8 cellular contexts compared by ENCODE assay signal in genomic region chr6:43428112-43428570, GRCh38. TPM values are rescaled to one million over a fixed set of nuclear protein-coding genes. Genes with fewer than 3 reads are reported as not detected.
DNase-seq lines count a peak whose midpoint lies in the region; ATAC-seq, FAIRE-seq and TF ChIP-seq lines count a peak whose summit lies in the region.

No MANE protein-coding gene starts in this region.

- H3K79me1 ChIP-seq in mesenchymal stem cell (replicated peaks; ENCODE audit: low read length, poor library complexity, severe bottlenecking), result peaks cover 23% of the 10 kb centered on the region

- POLR2A ChIA-PET in K562 (lab: Yijun Ruan, JAX), result interaction anchor here (0.6 to 1.7 kb wide), 6 partner anchors 8 to 79 kb away, joined by 3 to 5 read pairs (median 4); no protein-coding TSS in a partner anchor

- H3K27ac Mint-ChIP-seq in CD14-positive monocyte, result peak overlapping the region; percentile 94 to 99 (median 98)

- no peak overlapping the region for H2BK5ac ChIP-seq in mesenchymal stem cell (ENCODE audit: low read depth, low read length, poor library complexity, severe bottlenecking)

- peak overlapping the region; percentile 91 to 99 for H3K18ac ChIP-seq in mesenchymal stem cell (ENCODE audit: low read depth in 1 of 2, low read length in 2 of 2)

- H2AFZ ChIP-seq in K562 (ENCODE audit: low read depth, low read length), result peak overlapping the region; percentile 100
- H2AFZ ChIP-seq in mesenchymal stem cell (ENCODE audit: low read depth, low read length), result peak overlapping the region; percentile 97

- H4K91ac ChIP-seq in mesenchymal stem cell (ENCODE audit: low read length), result peak overlapping the region; percentile 92

- FAIRE-seq in K562 (lab: Jason Lieb, UNC), result no peak

- peak overlapping the region; percentile 92 to 95 for H3K4me3 Mint-ChIP-seq in CD14-positive monocyte

- H3K14ac ChIP-seq in mesenchymal stem cell (ENCODE audit: low read length in 2 of 2), result peak overlapping the region in 1 of 2 experiments; percentile 100

- TF ChIP-seq RAD21 in K562 (CRISPR knock-in tag; conservative IDR thresholded peaks at IDR 0.05 in 1 of 2, IDR thresholded peaks at IDR 0.05 in 1 of 2), result no peak

- no peaks in the 10 kb centered on the region for H4K20me1 ChIP-seq in K562 (replicated peaks; ENCODE audit: control insufficient read depth, insufficient read depth, low read length)

- peak overlapping the region in 1 of 2 experiments; percentile 91 for H3K4ac ChIP-seq in mesenchymal stem cell (ENCODE audit: low read depth in 1 of 2, low read length in 2 of 2)

- ATAC-seq in HG02981 (IDR thresholded peaks at IDR 0.05; ENCODE audit: unreplicated experiment) (peak; percentile 19), K562 (no peak), HG02588 (IDR thresholded peaks at IDR 0.05; ENCODE audit: unreplicated experiment) (no peak)

- peak overlapping the region; percentile 96 for H3K4me2 ChIP-seq in K562 (ENCODE audit: insufficient read depth, low read length)
- H3K4me2 ChIP-seq in mesenchymal stem cell (ENCODE audit: low read length, poor library complexity, severe bottlenecking), result peak overlapping the region; percentile 26

- TF ChIP-seq CTCF in CD14-positive monocyte (IDR thresholded peaks at IDR 0.05) (no peak), K562 (IDR thresholded peaks at IDR 0.05 in 2 of 3, conservative IDR thresholded peaks at IDR 0.05 in 1 of 3; ENCODE audit: insufficient read depth in 2 of 3, low read depth in 1 of 3, low read length in 3 of 3) (no peak)

- H3K36me3 ChIP-seq in K562 (ENCODE audit: control insufficient read depth, insufficient read depth, low read length) (peaks cover 6% of the 10 kb centered on the region; the same call in 1 of the 3 replicates), mesenchymal stem cell (ENCODE audit: control insufficient read depth in 1 of 2, insufficient read depth in 2 of 2, low read depth in 1 of 2, low read length in 2 of 2) (peaks cover 16 to 17% of the 10 kb centered on the region in 2 experiments), urinary bladder (ENCODE audit: insufficient read depth) (no peaks in the 10 kb centered on the region)

- no TSS peak for BruUV-seq in K562 (replicated peaks; lab: Mats Ljungman, UMichigan)

- H3K36me3 Mint-ChIP-seq in CD14-positive monocyte, result peaks cover 16 to 28% of the 10 kb centered on the region in 2 donors

- peaks cover 0 to 4% (median 0%) of the 10 kb centered on the region in 7 donors for H3K9me3 Mint-ChIP-seq in CD14-positive monocyte

- no peaks in the 10 kb centered on the region for H3K9me1 ChIP-seq in K562 (ENCODE audit: control insufficient read depth, insufficient read depth, low read length)

- no peak overlapping the region for H2AK5ac ChIP-seq in mesenchymal stem cell (ENCODE audit: low read length, severe bottlenecking)

- no peak overlapping the region for H2BK120ac ChIP-seq in mesenchymal stem cell (ENCODE audit: low read depth, low read length)

- H3K9me3 ChIP-seq in K562 (replicated peaks; ENCODE audit: control insufficient read depth, insufficient read depth, low read depth, low read length) (no peaks in the 10 kb centered on the region), mesenchymal stem cell (ENCODE audit: control insufficient read depth, low read length) (no peaks in the 10 kb centered on the region)

- in situ Hi-C loops in K562 (cut with MboI), result no loop called here

- H3K4me3 ChIP-seq in K562, result peak overlapping the region; percentile 69
- H3K4me3 ChIP-seq in mesenchymal stem cell (ENCODE audit: insufficient read depth in 1 of 2, low read depth in 1 of 2, low read length in 2 of 2), result peak overlapping the region; percentile 95
- peak overlapping the region; percentile 71 for H3K4me3 ChIP-seq in urinary bladder (ENCODE audit: low read depth, low read length)

- WGBS in K562 (ENCODE audit: insufficient coverage, low coverage, missing lambda C conversion rate), result 3% methylated on average over 12 of the region's 12 CpGs
- 22% methylated on average over 12 of the region's 12 CpGs for WGBS in mesenchymal stem cell
- 16% methylated on average over 12 of the region's 12 CpGs for WGBS in urinary bladder

- H2BK15ac ChIP-seq in mesenchymal stem cell (ENCODE audit: low read depth, poor library complexity, severe bottlenecking), result no peak overlapping the region

- H3K79me2 ChIP-seq in K562 (ENCODE audit: control insufficient read depth, insufficient read depth, low read length), result peaks cover 14% of the 10 kb centered on the region

- peaks cover 0 to 9% (median 0%) of the 10 kb centered on the region in 3 donors for H3K27me3 Mint-ChIP-seq in CD14-positive monocyte (ENCODE audit: low read depth in 3 of 3)

- H3K4me1 ChIP-seq in K562 (replicated peaks in 1 of 2; ENCODE audit: control insufficient read depth in 2 of 2, insufficient read depth in 2 of 2, low read length in 2 of 2) (peaks cover 13 to 22% of the 10 kb centered on the region in 2 experiments), mesenchymal stem cell (ENCODE audit: control insufficient read depth, insufficient read depth, low read depth, low read length) (peaks cover 8% of the 10 kb centered on the region), urinary bladder (ENCODE audit: insufficient read depth) (no peaks in the 10 kb centered on the region)

- peak overlapping the region in 1 of 2 experiments; percentile 85 for H2BK12ac ChIP-seq in mesenchymal stem cell (ENCODE audit: low read length in 2 of 2)

- peak overlapping the region; percentile 73 for H3K27ac ChIP-seq in K562 (ENCODE audit: extremely low read depth, low read depth, low read length)
- peak overlapping the region; percentile 92 for H3K27ac ChIP-seq in mesenchymal stem cell (ENCODE audit: low read length, poor library complexity, severe bottlenecking)
- peak overlapping the region; percentile 51 for H3K27ac ChIP-seq in urinary bladder (ENCODE audit: low read depth)

- TF ChIP-seq EP300 in K562 (IDR thresholded peaks at IDR 0.05; ENCODE audit: low read length), result no peak

- H3K9ac ChIP-seq in K562 (ENCODE audit: insufficient read depth in 1 of 2, low read depth in 2 of 2, low read length in 2 of 2), result peak overlapping the region; percentile 78 to 99
- peak overlapping the region; percentile 93 for H3K9ac ChIP-seq in mesenchymal stem cell (ENCODE audit: low read length)

- H3K23ac ChIP-seq in mesenchymal stem cell (ENCODE audit: low read length in 2 of 2), result peak overlapping the region in 1 of 2 experiments; percentile 97

- no peak for DNase-seq in CD14-positive monocyte (ENCODE audit: low spot score)
- DNase-seq in K562 (ENCODE audit: extremely low read depth in 1 of 4, low spot score in 3 of 4), result no peak
- DNase-seq in mesenchymal stem cell, result no peak
- DNase-seq in MV-4-11 (lab: John Stamatoyannopoulos, UW), result no peak
- DNase-seq in ecto neural progenitor cell (ENCODE audit: low spot score), result no peak

- no peak for TF ChIP-seq POLR2A in K562 (conservative IDR thresholded peaks at IDR 0.05)

- peak overlapping the region; percentile 79 for H4K8ac ChIP-seq in mesenchymal stem cell (ENCODE audit: low read length)

- CTCF ChIA-PET in K562 (lab: Yijun Ruan, JAX; ENCODE audit: low intra/inter-chr PET ratio), result interaction anchor here (0.5 kb wide), 1 partner anchor 134 kb away, joined by 6 read pairs; no protein-coding TSS in a partner anchor

- H3K4me1 Mint-ChIP-seq in CD14-positive monocyte, result peaks cover 18% of the 10 kb centered on the region

- intact Hi-C loops in CD14-positive monocyte (cut with micrococcal nuclease), result loop anchor here (5.0 kb wide), 1 partner anchor 61 kb away; the partner anchor contains the start of gene ZNF318 (in 2 of the 2)
- intact Hi-C loops in K562 (cut with micrococcal nuclease), result no loop called here

- no peaks in the 10 kb centered on the region for H3K27me3 ChIP-seq in K562 (ENCODE audit: control insufficient read depth in 2 of 2, insufficient read depth in 2 of 2, low read length in 2 of 2)
- H3K27me3 ChIP-seq in mesenchymal stem cell (ENCODE audit: control insufficient read depth in 1 of 2, insufficient read depth in 1 of 2, low read length in 2 of 2), result no peaks in the 10 kb centered on the region

RNA-seq across cellular contexts. Expression of gene ABCC10, which starts 0.8 kb away (rescaled TPM):
- polyA plus RNA-seq in CD14-positive monocyte (10 to 100 TPM in 1 of 2 donors, 1 to 10 TPM in 1; 7.6 to 10.2 TPM), K562 (2011; rRNA removed) (13.7 and 23.5 TPM in 2 replicates), K562 (2014; fragmentation: Illumina TruSeq; extraction: Trizol) (21.3 and 25.8 TPM in 2 replicates), K562 (2014; fragmentation: Nextera tagmentation; extraction: Ambion mirVana) (1 to 10 TPM; 2.4 to 2.6 TPM), K562 (2014; rRNA removed) (21.7 and 21.8 TPM in 2 replicates), urinary bladder (18.5 TPM)
- total RNA-seq in K562 (2011; cell fraction: chromatin; rRNA removed; ENCODE audit: low replicate concordance), result 98.1 and 219 TPM in 2 replicates
- 108 and 125 TPM in 2 replicates for total RNA-seq in K562 (2011; cell fraction: nucleolus; rRNA removed)
- 89.8 and 98.2 TPM in 2 replicates for total RNA-seq in K562 (2011; cell fraction: nucleoplasm; rRNA removed)
- total RNA-seq in K562 (2014; rRNA removed) (16.5 and 20.4 TPM in 2 replicates), K562 (2014; rRNA removed; fragmentation: Illumina TruSeq; extraction: Trizol) (6.8 and 10.5 TPM in 2 replicates), K562 (2015; rRNA removed; fragmentation: Illumina TruSeq; extraction: Trizol) (13.4 TPM in 2 replicates), K562 (2021) (28.4 and 29.1 TPM in 2 replicates), urinary bladder (15.6 TPM)
- 13.8 and 24.4 TPM in 2 replicates for polyA plus RNA-seq in K562 (2011; cell fraction: cytosol; rRNA removed)
- polyA plus RNA-seq in K562 (2011; cell fraction: nucleus; rRNA removed), result 79.9 and 89.8 TPM in 2 replicates
- 19.5 and 28.6 TPM in 2 replicates for polyA plus RNA-seq in K562 (2012)
- 11.0 and 11.4 TPM in 2 replicates for polyA minus RNA-seq in K562 (2011; rRNA and poly(A)+ RNA removed)
- polyA minus RNA-seq in K562 (2011; cell fraction: cytosol; rRNA and poly(A)+ RNA removed), result 15.0 and 21.0 TPM in 2 replicates
- polyA minus RNA-seq in K562 (2011; cell fraction: nucleus; rRNA and poly(A)+ RNA removed), result 16.6 and 23.7 TPM in 2 replicates
- 24.7 TPM for polyA plus RNA-seq in mesenchymal stem cell (2013, experiment 1 of 2)
- polyA plus RNA-seq in mesenchymal stem cell (2013, experiment 2 of 2), result 21.2 TPM

RNA-seq across cellular contexts. Expression of gene DLK2, which starts 27.2 kb away (rescaled TPM):
- polyA plus RNA-seq in CD14-positive monocyte (not detected), K562 (2011; rRNA removed) (0.35 and 0.74 TPM in 2 replicates), K562 (2014; fragmentation: Illumina TruSeq; extraction: Trizol) (0.16 and 0.37 TPM in 2 replicates), K562 (2014; fragmentation: Nextera tagmentation; extraction: Ambion mirVana) (not detected), K562 (2014; rRNA removed) (0.45 and 0.65 TPM in 2 replicates), urinary bladder (0.67 TPM)
- 0.30 and 1.3 TPM in 2 replicates for total RNA-seq in K562 (2011; cell fraction: chromatin; rRNA removed; ENCODE audit: low replicate concordance)
- total RNA-seq in K562 (2011; cell fraction: nucleolus; rRNA removed), result 2.2 and 3.3 TPM in 2 replicates
- total RNA-seq in K562 (2011; cell fraction: nucleoplasm; rRNA removed), result 1.9 and 2.0 TPM in 2 replicates
- total RNA-seq in K562 (2014; rRNA removed) (0.23 and 0.29 TPM in 2 replicates), K562 (2014; rRNA removed; fragmentation: Illumina TruSeq; extraction: Trizol) (not detected in 2 replicates), K562 (2015; rRNA removed; fragmentation: Illumina TruSeq; extraction: Trizol) (0.11 TPM in 1 of 2 replicates, not detected in the other), K562 (2021) (0.36 and 0.53 TPM in 2 replicates), urinary bladder (2.0 TPM)
- 1.0 and 1.8 TPM in 2 replicates for polyA plus RNA-seq in K562 (2011; cell fraction: cytosol; rRNA removed)
- polyA plus RNA-seq in K562 (2011; cell fraction: nucleus; rRNA removed), result 0.87 and 1.3 TPM in 2 replicates
- polyA plus RNA-seq in K562 (2012), result 0.59 and 0.60 TPM in 2 replicates
- 0.25 and 0.27 TPM in 2 replicates for polyA minus RNA-seq in K562 (2011; rRNA and poly(A)+ RNA removed)
- not detected in 2 replicates for polyA minus RNA-seq in K562 (2011; cell fraction: cytosol; rRNA and poly(A)+ RNA removed)
- polyA minus RNA-seq in K562 (2011; cell fraction: nucleus; rRNA and poly(A)+ RNA removed), result 0.13 and 0.44 TPM in 2 replicates
- 0.52 TPM for polyA plus RNA-seq in mesenchymal stem cell (2013, experiment 1 of 2)
- 0.62 TPM for polyA plus RNA-seq in mesenchymal stem cell (2013, experiment 2 of 2)

RNA-seq across cellular contexts. Expression of gene TJAP1, which starts 49.2 kb away (rescaled TPM):
- 1 to 10 TPM; 3.2 TPM for polyA plus RNA-seq in CD14-positive monocyte
- total RNA-seq in K562 (2011; cell fraction: chromatin; rRNA removed; ENCODE audit: low replicate concordance), result 43.2 and 99.7 TPM in 2 replicates
- 41.3 and 52.0 TPM in 2 replicates for total RNA-seq in K562 (2011; cell fraction: nucleolus; rRNA removed)
- 55.1 and 68.1 TPM in 2 replicates for total RNA-seq in K562 (2011; cell fraction: nucleoplasm; rRNA removed)
- total RNA-seq in K562 (2014; rRNA removed), result 17.0 and 23.1 TPM in 2 replicates
- 7.2 TPM in 2 replicates for total RNA-seq in K562 (2014; rRNA removed; fragmentation: Illumina TruSeq; extraction: Trizol)
- total RNA-seq in K562 (2015; rRNA removed; fragmentation: Illumina TruSeq; extraction: Trizol), result 11.1 and 11.2 TPM in 2 replicates
- total RNA-seq in K562 (2021), result 25.4 and 35.8 TPM in 2 replicates
- polyA plus RNA-seq in K562 (2011; rRNA removed), result 16.2 and 25.3 TPM in 2 replicates
- polyA plus RNA-seq in K562 (2011; cell fraction: cytosol; rRNA removed), result 16.2 and 19.2 TPM in 2 replicates
- polyA plus RNA-seq in K562 (2011; cell fraction: nucleus; rRNA removed), result 92.6 and 107 TPM in 2 replicates
- polyA plus RNA-seq in K562 (2012), result 19.6 and 33.5 TPM in 2 replicates
- polyA plus RNA-seq in K562 (2014; fragmentation: Illumina TruSeq; extraction: Trizol), result 17.0 and 21.3 TPM in 2 replicates
- under 1 TPM; 0.06 to 0.29 TPM for polyA plus RNA-seq in K562 (2014; fragmentation: Nextera tagmentation; extraction: Ambion mirVana)
- polyA plus RNA-seq in K562 (2014; rRNA removed), result 24.2 and 31.1 TPM in 2 replicates
- 11.2 and 14.6 TPM in 2 replicates for polyA minus RNA-seq in K562 (2011; rRNA and poly(A)+ RNA removed)
- polyA minus RNA-seq in K562 (2011; cell fraction: cytosol; rRNA and poly(A)+ RNA removed), result 8.1 and 9.8 TPM in 2 replicates
- 16.6 and 17.1 TPM in 2 replicates for polyA minus RNA-seq in K562 (2011; cell fraction: nucleus; rRNA and poly(A)+ RNA removed)
- 18.3 TPM for polyA plus RNA-seq in mesenchymal stem cell (2013, experiment 1 of 2)
- polyA plus RNA-seq in mesenchymal stem cell (2013, experiment 2 of 2), result 18.3 TPM
- total RNA-seq in urinary bladder, result 10.5 TPM
- polyA plus RNA-seq in urinary bladder, result 29.7 TPM

RNA-seq across cellular contexts. Expression of gene ZNF318, which starts 58.7 kb away (rescaled TPM):
- polyA plus RNA-seq in CD14-positive monocyte (1 to 10 TPM; 3.2 to 3.6 TPM), K562 (2011; rRNA removed) (19.0 and 24.6 TPM in 2 replicates), K562 (2014; fragmentation: Illumina TruSeq; extraction: Trizol) (15.5 and 17.5 TPM in 2 replicates), K562 (2014; fragmentation: Nextera tagmentation; extraction: Ambion mirVana) (1 to 10 TPM; 3.2 to 3.6 TPM), K562 (2014; rRNA removed) (8.7 and 9.7 TPM in 2 replicates), urinary bladder (10.1 TPM)
- total RNA-seq in K562 (2011; cell fraction: chromatin; rRNA removed; ENCODE audit: low replicate concordance), result 31.3 and 42.8 TPM in 2 replicates
- total RNA-seq in K562 (2011; cell fraction: nucleolus; rRNA removed), result 14.2 and 16.4 TPM in 2 replicates
- total RNA-seq in K562 (2011; cell fraction: nucleoplasm; rRNA removed), result 17.2 and 19.3 TPM in 2 replicates
- total RNA-seq in K562 (2014; rRNA removed) (7.9 and 10.2 TPM in 2 replicates), K562 (2014; rRNA removed; fragmentation: Illumina TruSeq; extraction: Trizol) (7.5 and 8.6 TPM in 2 replicates), K562 (2015; rRNA removed; fragmentation: Illumina TruSeq; extraction: Trizol) (8.4 and 9.2 TPM in 2 replicates), K562 (2021) (16.9 and 17.8 TPM in 2 replicates), urinary bladder (14.6 TPM)
- polyA plus RNA-seq in K562 (2011; cell fraction: cytosol; rRNA removed), result 18.0 and 21.3 TPM in 2 replicates
- polyA plus RNA-seq in K562 (2011; cell fraction: nucleus; rRNA removed), result 35.5 and 47.6 TPM in 2 replicates
- polyA plus RNA-seq in K562 (2012), result 13.6 and 14.5 TPM in 2 replicates
- polyA minus RNA-seq in K562 (2011; rRNA and poly(A)+ RNA removed), result 36.5 and 39.7 TPM in 2 replicates
- 26.8 and 29.1 TPM in 2 replicates for polyA minus RNA-seq in K562 (2011; cell fraction: cytosol; rRNA and poly(A)+ RNA removed)
- 13.2 and 26.0 TPM in 2 replicates for polyA minus RNA-seq in K562 (2011; cell fraction: nucleus; rRNA and poly(A)+ RNA removed)
- polyA plus RNA-seq in mesenchymal stem cell (2013, experiment 1 of 2), result 9.3 TPM
- polyA plus RNA-seq in mesenchymal stem cell (2013, experiment 2 of 2), result 9.1 TPM
